In the genomic region with DNA sequence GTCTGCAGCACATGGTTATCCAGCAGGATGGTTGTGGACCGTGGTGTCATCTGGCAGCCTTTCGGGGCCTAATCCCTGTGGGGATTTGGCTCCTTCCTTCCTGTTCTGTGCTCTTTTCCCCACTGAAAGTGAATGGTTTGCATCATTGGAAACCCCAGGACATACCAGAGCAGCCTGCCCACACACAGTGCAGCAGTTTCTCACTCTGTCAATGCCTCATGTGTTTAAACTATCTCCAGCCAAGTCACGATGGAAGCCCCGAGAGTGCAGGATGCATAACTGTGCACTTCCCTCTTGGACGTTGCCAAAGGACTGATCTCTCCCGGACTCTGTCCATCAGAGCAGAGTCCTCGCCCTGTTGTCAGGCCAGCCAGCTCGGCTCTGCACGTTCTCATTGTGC, we compare ENCODE assay signal across 13 cellular contexts. TPM values are rescaled to one million over a fixed set of nuclear protein-coding genes. Genes with fewer than 3 reads are reported as not detected.
A peak's percentile ranks its signal among the peaks of the same experiment; 100 is the strongest.
DNase-seq lines count a peak whose midpoint lies in the region; ATAC-seq and TF ChIP-seq lines count a peak whose summit lies in the region.
"Had no signal": no experiment of that assay in that cellular context is flagged by ENCODE, and none has a peak within 500 bp of the region (broad histone marks: within the 10 kb centered on the region; RNA-seq: fewer than 3 reads in every experiment).

No MANE protein-coding gene starts in this region.

- TF ChIP-seq CTCF in AG04450 (IDR thresholded peaks at IDR 0.05; ENCODE audit: low read depth, low read length): no peak
- TF ChIP-seq CTCF in fibroblast of the aortic adventitia (IDR thresholded peaks at IDR 0.05; ENCODE audit: insufficient read depth, low read length): no peak
- no peak for TF ChIP-seq CTCF in nephron (IDR thresholded peaks at IDR 0.05; ENCODE audit: unreplicated experiment in 3 of 3)

- CTCF ChIA-PET in AG04450 (lab: Charles Lee): no interaction called here

- H3K27me3 Mint-ChIP-seq in nephron (ENCODE audit: low read depth): no peaks in the 10 kb centered on the region

- ATAC-seq in HG03460 (IDR thresholded peaks at IDR 0.05; ENCODE audit: unreplicated experiment): no peak
- ATAC-seq: CD8-positive, alpha-beta T cell had no signal

- no peak overlapping the region for H3K4me3 ChIP-seq in AG04450 (ENCODE audit: low read depth, low read length)
- no peak overlapping the region for H3K4me3 ChIP-seq in MG63
- H3K4me3 ChIP-seq in fibroblast of the aortic adventitia (ENCODE audit: low read depth, low read length): no peak overlapping the region
- H3K4me3 ChIP-seq: Peyer's patch had no signal

- H3K9me3 ChIP-seq in AG04450 (ENCODE audit: control insufficient read depth, insufficient read depth, low read length) (no peaks in the 10 kb centered on the region), MG63 (no peaks in the 10 kb centered on the region)
- H3K9me3 ChIP-seq: Peyer's patch had no signal

- no peaks in the 10 kb centered on the region for H3K9me3 Mint-ChIP-seq in nephron
- H3K9me3 Mint-ChIP-seq: activated naive CD4-positive, alpha-beta T cell treated with anti-CD3 and anti-CD28 coated beads, Interleukin-2, amount 50 U/mL, for 72 hours; CD8-positive, alpha-beta T cell had no signal

- peak overlapping the region in 2 of 3 experiments; percentile 71 to 72 for H3K27ac Mint-ChIP-seq in nephron
- H3K27ac Mint-ChIP-seq: CD8-positive, alpha-beta T cell had no signal

- DNase-seq in AG04450 (ENCODE audit: low read depth, low spot score): peak; percentile 93
- DNase-seq in MG63: peak; percentile 51
- peak; percentile 95 for DNase-seq in fibroblast of the aortic adventitia (ENCODE audit: low read depth)
- DNase-seq in SW480 (ENCODE audit: low spot score): no peak
- no peak for DNase-seq in 8988T
- DNase-seq in T-helper 1 cell: no peak
- DNase-seq: CD8-positive, alpha-beta T cell; NCI-H1694 treated with DMSO at 0.1 percent for 48 hours had no signal

- H3K27me3 ChIP-seq in AG04450 (ENCODE audit: control insufficient read depth, insufficient read depth, low read length) (no peaks in the 10 kb centered on the region), MG63 (no peaks in the 10 kb centered on the region)
- H3K27me3 ChIP-seq: Peyer's patch had no signal

- H3K36me3 Mint-ChIP-seq in nephron (ENCODE audit: low read depth): peaks cover 42% of the 10 kb centered on the region

- H3K36me3 ChIP-seq in MG63: no peaks in the 10 kb centered on the region

- H3K4me3 Mint-ChIP-seq in nephron: no peak overlapping the region
- H3K4me3 Mint-ChIP-seq: CD8-positive, alpha-beta T cell had no signal

- peaks cover 10% of the 10 kb centered on the region for H3K4me1 Mint-ChIP-seq in nephron

- peak overlapping the region; percentile 75 for H3K27ac ChIP-seq in AG04450 (ENCODE audit: low read depth, low read length)
- H3K27ac ChIP-seq: epithelial cell of prostate had no signal

- POLR2A ChIA-PET in AG04450 (lab: Yijun Ruan, JAX): interaction anchor here (1.6 kb wide), 1 partner anchor 64 kb away, joined by 5 read pairs; no protein-coding TSS in a partner anchor

RNA-seq across cellular contexts. Expression of a gene that starts 29.0 kb away (rescaled TPM):
- polyA plus RNA-seq in AG04450 (2011; rRNA removed): 0.06 TPM in 2 replicates
- polyA minus RNA-seq in AG04450 (2011; rRNA and poly(A)+ RNA removed): not detected in 2 replicates
- 0.43 TPM in 1 of 2 replicates, not detected in the other for total RNA-seq in MG63 (2014; rRNA removed; shearing (Covaris generic); ENCODE audit: low replicate concordance)
- total RNA-seq in fibroblast of the aortic adventitia (ENCODE audit: low replicate concordance): not detected in 2 replicates

Comparison
In these comparisons a context has a peak if more than half of its experiments do, and no peak if none do; other contexts are left out.
1. DNase-seq: peak in AG04450 (single experiment), MG63 (single experiment) and fibroblast of the aortic adventitia (single experiment); none in SW480 (single experiment), 8988T (single experiment) and T-helper 1 cell (0 of 5).